Comparison of ENCODE assay signal across 2 cellular contexts in the genomic region with DNA sequence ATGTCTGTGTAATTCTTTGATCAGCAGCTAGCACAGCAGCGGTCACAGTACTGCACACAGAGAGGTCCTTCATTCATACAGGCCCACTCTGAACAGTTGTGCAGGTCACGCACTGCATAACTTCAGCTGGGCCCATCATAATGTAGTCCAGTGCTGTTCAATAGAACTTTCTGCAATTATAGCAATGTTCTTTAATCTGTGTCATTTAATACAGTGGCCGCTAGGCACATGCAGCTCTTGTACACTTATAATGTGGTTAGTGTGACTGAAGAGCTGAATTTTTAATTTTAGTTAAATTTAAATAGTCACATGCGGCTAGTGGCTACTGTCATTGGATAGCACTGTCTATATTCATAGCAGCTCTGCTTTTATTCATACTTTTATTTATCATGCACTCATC.
TF ChIP-seq lines count a peak whose summit lies in the region.

No MANE protein-coding gene starts in this region.

TF ChIP-seq in SK-N-SH treated with all-trans-retinoic acid at 6 μM for 48 hours, 23 proteins besides CTCF, POLR2A, EP300 and RAD21 (continued from another document):
- TF ChIP-seq PPARA (CRISPR knock-in tag; IDR thresholded peaks at IDR 0.05; ENCODE audit: borderline replicate concordance) = no peak
- no peak for TF ChIP-seq OSR1 (CRISPR knock-in tag; IDR thresholded peaks at IDR 0.05)
- TF ChIP-seq ISL1 (CRISPR knock-in tag; IDR thresholded peaks at IDR 0.05) = no peak
- TF ChIP-seq GLIS3 (CRISPR knock-in tag; IDR thresholded peaks at IDR 0.05) = no peak
- TF ChIP-seq ARNTL (CRISPR knock-in tag; IDR thresholded peaks at IDR 0.05; ENCODE audit: borderline replicate concordance, low read depth) = no peak
- TF ChIP-seq POU6F1 (CRISPR knock-in tag; IDR thresholded peaks at IDR 0.05; ENCODE audit: borderline replicate concordance, low read depth) = no peak
- TF ChIP-seq ZNF8 (CRISPR knock-in tag; IDR thresholded peaks at IDR 0.05) = no peak

TF ChIP-seq in SK-N-SH, 30 proteins besides CTCF, POLR2A, EP300 and RAD21 (continued from another document):
- no peak for TF ChIP-seq EZH2phosphoT487 (IDR thresholded peaks at IDR 0.05; ENCODE audit: borderline replicate concordance, low read depth)
- no peak for TF ChIP-seq POLR2AphosphoS5 (IDR thresholded peaks at IDR 0.05; ENCODE audit: low read depth, low read length)
- no peak for TF ChIP-seq TCF12 (IDR thresholded peaks at IDR 0.05)
- no peak for TF ChIP-seq MAX (IDR thresholded peaks at IDR 0.05; ENCODE audit: low read depth)
- TF ChIP-seq IRF3 (IDR thresholded peaks at IDR 0.05; ENCODE audit: low read depth, low read length) = no peak
